ENCODE assay signal across 1 cellular context in genomic region chr16:624522-625401, GRCh38.
TF ChIP-seq lines count a peak whose summit lies in the region.

No MANE protein-coding gene starts in this region.

TF ChIP-seq in HEK293, 187 proteins besides CTCF, POLR2A, EP300 and RAD21 (continued from another document):
- TF ChIP-seq KLF17 (tag by site-specific recombination; IDR thresholded peaks at IDR 0.05) (0 out of 2 replicates have a peak, but pooled peaks have one; percentile 23), SP2 (tag by site-specific recombination; IDR thresholded peaks at IDR 0.05) (peak; percentile 52; the same call in 1 of the 2 replicates), ZNF600 (tag by site-specific recombination; IDR thresholded peaks at IDR 0.05) (0 out of 2 replicates have a peak, but pooled peaks have one; percentile 18), BCL11B (tag by site-specific recombination; IDR thresholded peaks at IDR 0.05; ENCODE audit: low read depth) (0 out of 2 replicates have a peak, but pooled peaks have one; percentile 29)
TF ChIP-seq in HEK293: peak in this region for 4.
